ENCODE assay signal across 27 cellular contexts in the genomic region with DNA sequence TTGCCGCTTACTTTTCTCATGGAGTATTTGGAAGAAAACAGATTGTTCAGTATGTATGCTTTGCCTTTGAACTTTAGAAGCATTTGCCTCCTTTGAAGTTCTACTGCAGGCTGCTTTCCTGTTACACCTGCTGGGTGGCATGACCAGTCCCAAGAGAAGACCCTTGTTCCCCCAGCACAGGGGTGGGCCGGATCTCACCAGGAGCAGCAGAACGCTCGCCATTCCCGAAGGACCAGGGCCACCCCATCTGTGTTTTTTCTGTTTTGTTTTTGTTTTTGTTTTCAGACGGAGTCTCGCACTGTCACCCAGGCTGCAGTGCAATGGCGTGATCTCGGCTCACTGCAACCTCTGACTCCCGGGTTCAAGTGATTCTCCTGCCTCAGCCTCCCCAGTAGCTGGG.
"Had no signal": no experiment of that assay in that cellular context is flagged by ENCODE, and none has a peak within 500 bp of the region (broad histone marks: within the 10 kb centered on the region; RNA-seq: fewer than 3 reads in every experiment).

No MANE protein-coding gene starts in this region.

- ATAC-seq: left lobe of liver; naive thymus-derived CD4-positive, alpha-beta T cell; psoas muscle; right cardiac atrium; stimulated activated naive CD8-positive, alpha-beta T cell treated with anti-CD3 and anti-CD28 coated beads, Interleukin-15, amount 100 ng/mL, for 72 hours had no signal

- H3K9me3 ChIP-seq: colonic mucosa, esophagus squamous epithelium, psoas muscle, thyroid gland, vagina had no signal

- H3K9ac ChIP-seq: neural progenitor cell had no signal

- H3K27me3 ChIP-seq: colonic mucosa, esophagus squamous epithelium, neural progenitor cell, thyroid gland, vagina had no signal

- H3K4me3 ChIP-seq: colonic mucosa, esophagus squamous epithelium, neural progenitor cell, psoas muscle, thyroid gland, vagina had no signal

- H3K4me1 ChIP-seq: colonic mucosa, neural progenitor cell, psoas muscle, thyroid gland, vagina had no signal

- H3K36me3 ChIP-seq: colonic mucosa, esophagus squamous epithelium, neural progenitor cell, thyroid gland, vagina had no signal

- H3K27ac ChIP-seq: colonic mucosa, esophagus squamous epithelium, neural progenitor cell, psoas muscle, thyroid gland, vagina had no signal

- DNase-seq: colonic mucosa; effector memory CD4-positive, alpha-beta T cell; erythroblast; esophagus squamous epithelium; foreskin melanocyte; glutamatergic neuron; hypothalamus; immature natural killer cell; mesenchymal stem cell; midbrain; naive thymus-derived CD4-positive, alpha-beta T cell; psoas muscle; small intestine; stimulated activated CD4-positive, alpha-beta T cell treated with anti-CD3 and anti-CD28 coated beads, Interleukin-12 subunit alpha, Interleukin-12 subunit beta, amount 100 ng/mL, for 4 hours; stimulated activated CD4-positive, alpha-beta T cell treated with anti-CD3 and anti-CD28 coated beads, Interleukin-1b, Interleukin-23, amount 100 ng/mL, for 48 hours; stimulated activated CD4-positive, alpha-beta T cell treated with anti-CD3 and anti-CD28 coated beads, Interleukin-4, amount 100 ng/mL, for 1 hour; stimulated activated CD8-positive, alpha-beta memory T cell treated with anti-CD3 and anti-CD28 coated beads, Interleukin-4, amount 100 ng/mL, for 48 hours; stimulated activated naive CD4-positive, alpha-beta T cell; stimulated activated naive CD8-positive, alpha-beta T cell treated with anti-CD3 and anti-CD28 coated beads, Interleukin-15, amount 100 ng/mL, for 72 hours; thyroid gland; trophoblast cell had no signal

- FAIRE-seq: endometrium, keratinocyte, small intestine had no signal
